Comparison of ENCODE assay signal across 19 cellular contexts in genomic region chr2:3038636-3039035, GRCh38.
DNase-seq lines count a peak whose midpoint lies in the region; TF ChIP-seq lines count a peak whose summit lies in the region.
"Had no signal": no experiment of that assay in that cellular context is flagged by ENCODE, and none has a peak within 500 bp of the region (broad histone marks: within the 10 kb centered on the region; RNA-seq: fewer than 3 reads in every experiment).

No MANE protein-coding gene starts in this region.

- H3K9me3 ChIP-seq in esophagus muscularis mucosa, result no peaks in the 10 kb centered on the region
- H3K9me3 ChIP-seq: BE2C had no signal

- intact Hi-C loops in esophagus muscularis mucosa (cut with DNase I), result no loop called here
- intact Hi-C loops in activated naive CD4-positive, alpha-beta T cell treated with anti-CD3 and anti-CD28 coated beads for 36 hours (cut with micrococcal nuclease), result no loop called here

- H3K4me3 Mint-ChIP-seq in activated naive CD4-positive, alpha-beta T cell treated with anti-CD3 and anti-CD28 coated beads for 36 hours, result no peak overlapping the region
- H3K4me3 Mint-ChIP-seq: CD4-positive, CD25-positive, alpha-beta regulatory T cell; CD8-positive, alpha-beta memory T cell had no signal

- no peak for TF ChIP-seq EP300 in esophagus muscularis mucosa (IDR thresholded peaks at IDR 0.05)

- no peak overlapping the region for H3K27ac Mint-ChIP-seq in activated naive CD4-positive, alpha-beta T cell treated with anti-CD3 and anti-CD28 coated beads for 36 hours
- H3K27ac Mint-ChIP-seq: CD4-positive, CD25-positive, alpha-beta regulatory T cell; CD8-positive, alpha-beta memory T cell had no signal

- peaks cover 0 to 29% (median 0%) of the 10 kb centered on the region in 4 donors for H3K27me3 ChIP-seq in esophagus muscularis mucosa
- H3K27me3 ChIP-seq: BE2C had no signal

- H3K36me3 Mint-ChIP-seq in activated naive CD4-positive, alpha-beta T cell treated with anti-CD3 and anti-CD28 coated beads for 36 hours (ENCODE audit: low read depth), result no peaks in the 10 kb centered on the region
- H3K36me3 Mint-ChIP-seq: CD4-positive, CD25-positive, alpha-beta regulatory T cell; CD8-positive, alpha-beta memory T cell had no signal

- no peak overlapping the region for H3K4me3 ChIP-seq in esophagus muscularis mucosa
- H3K4me3 ChIP-seq: GM23248 had no signal

- 85% methylated on average over 12 of the region's 12 CpGs for WGBS in esophagus muscularis mucosa

- no peaks in the 10 kb centered on the region for H3K36me3 ChIP-seq in esophagus muscularis mucosa
- H3K36me3 ChIP-seq: BE2C had no signal

- peaks cover 4% of the 10 kb centered on the region for H3K27me3 Mint-ChIP-seq in activated naive CD4-positive, alpha-beta T cell treated with anti-CD3 and anti-CD28 coated beads for 36 hours (ENCODE audit: low read depth)
- H3K27me3 Mint-ChIP-seq: CD4-positive, CD25-positive, alpha-beta regulatory T cell had no signal

- no peaks in the 10 kb centered on the region for H3K9me3 Mint-ChIP-seq in activated naive CD4-positive, alpha-beta T cell treated with anti-CD3 and anti-CD28 coated beads for 36 hours

- H3K4me1 ChIP-seq in esophagus muscularis mucosa, result peaks cover 0 to 14% (median 0%) of the 10 kb centered on the region in 4 donors

- DNase-seq in esophagus muscularis mucosa (ENCODE audit: extremely low spot score) (peak; percentile 83), mesenteric fat pad (ENCODE audit: low spot score) (peak; percentile 57), ureter (ENCODE audit: low spot score) (peak; percentile 25), GM10266 (ENCODE audit: extremely low spot score) (no peak), HK-2 (ENCODE audit: unreplicated experiment) (no peak)
- DNase-seq in activated naive CD4-positive, alpha-beta T cell treated with anti-CD3 and anti-CD28 coated beads for 36 hours, result no peak
- DNase-seq: ACHN; BE2C; C1 segment of cervical spinal cord; CD4-positive, CD25-positive, alpha-beta regulatory T cell; CD8-positive, alpha-beta memory T cell; COR-L47; DMS 273 treated with DMSO at 0.1 percent for 48 hours; DMS53; DND-41; EL; GM23248; HCEC 1CT had no signal

- TF ChIP-seq CTCF in esophagus muscularis mucosa (IDR thresholded peaks at IDR 0.05) (no peak), GM10266 (IDR thresholded peaks at IDR 0.05; ENCODE audit: control insufficient read depth, insufficient read depth, low read depth, missing control alignments) (no peak)

- H3K4me1 Mint-ChIP-seq in activated naive CD4-positive, alpha-beta T cell treated with anti-CD3 and anti-CD28 coated beads for 36 hours (ENCODE audit: low read depth), result no peaks in the 10 kb centered on the region
- H3K4me1 Mint-ChIP-seq: CD4-positive, CD25-positive, alpha-beta regulatory T cell; CD8-positive, alpha-beta memory T cell had no signal

- TF ChIP-seq POLR2A in esophagus muscularis mucosa (IDR thresholded peaks at IDR 0.05; ENCODE audit: low read depth), result no peak

- no peak overlapping the region for H3K27ac ChIP-seq in esophagus muscularis mucosa (replicated peaks in 1 of 4)
- H3K27ac ChIP-seq: GM23248, HL-60 had no signal

- CTCF ChIA-PET in activated naive CD4-positive, alpha-beta T cell treated with anti-CD3 and anti-CD28 coated beads for 36 hours (lab: Charles Lee), result interaction anchor here (0.6 kb wide), 1 partner anchor 323 kb away, joined by 3 read pairs; no protein-coding TSS in a partner anchor

Comparison
In these comparisons a context has a peak if more than half of its experiments do, and no peak if none do; other contexts are left out.
1. DNase-seq: peak in esophagus muscularis mucosa (single experiment), mesenteric fat pad (single experiment) and ureter (single experiment); none in activated naive CD4-positive, alpha-beta T cell treated with anti-CD3 and anti-CD28 coated beads for 36 hours (single experiment), GM10266 (single experiment) and HK-2 (single experiment).